26 cellular contexts compared by ENCODE assay signal in the genomic region with DNA sequence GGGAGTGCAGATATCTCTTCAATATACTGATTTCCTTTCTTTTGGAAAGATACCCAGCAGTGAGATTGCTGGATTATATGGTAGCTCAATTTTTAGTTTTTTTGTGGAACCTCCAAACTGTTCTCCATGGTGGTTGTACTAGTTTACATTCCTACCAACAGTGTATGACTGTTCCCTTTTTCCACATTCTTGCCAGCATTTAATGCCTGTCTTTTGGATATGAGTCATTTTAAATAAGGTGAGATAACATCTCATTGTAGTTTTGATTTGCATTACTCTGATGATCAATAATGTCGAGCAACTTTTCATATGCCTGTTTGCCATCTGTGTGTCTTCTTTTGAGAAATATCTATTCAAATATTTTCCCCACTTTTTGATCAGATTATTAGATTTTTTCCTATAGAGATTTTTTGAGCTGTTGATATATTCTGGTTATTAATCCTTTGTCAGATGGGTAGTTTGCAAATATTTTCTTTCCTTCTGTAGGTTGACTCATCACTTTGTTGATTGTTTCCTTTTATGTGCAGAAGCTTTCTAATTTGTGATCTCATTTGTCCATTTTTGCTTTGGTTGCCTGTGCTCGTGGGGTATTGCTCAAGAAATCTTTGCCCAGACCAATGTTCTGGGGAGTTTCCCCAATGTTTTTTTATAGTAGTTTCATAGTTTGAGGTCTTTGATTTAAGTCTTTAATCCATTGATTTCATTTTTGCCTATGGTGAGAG.
"Had no signal": no experiment of that assay in that cellular context is flagged by ENCODE, and none has a peak within 500 bp of the region (broad histone marks: within the 10 kb centered on the region; RNA-seq: fewer than 3 reads in every experiment).

No MANE protein-coding gene starts in this region.

- DNase-seq: effector CD8-positive, alpha-beta T cell; endodermal cell; erythroblast; esophagus squamous epithelium; hypothalamus; immature natural killer cell; kidney; mesenchymal stem cell; mucosa of descending colon; naive B cell; pancreas; stimulated activated CD4-positive, alpha-beta T cell treated with anti-CD3 and anti-CD28 coated beads, Interleukin-12 subunit alpha, Interleukin-12 subunit beta, amount 100 ng/mL, for 4 hours; stimulated activated CD4-positive, alpha-beta T cell treated with anti-CD3 and anti-CD28 coated beads, Interleukin-1b, Interleukin-23, amount 100 ng/mL, for 48 hours; stimulated activated CD4-positive, alpha-beta T cell treated with anti-CD3 and anti-CD28 coated beads, Interleukin-4, amount 100 ng/mL, for 1 hour; stimulated activated CD8-positive, alpha-beta memory T cell treated with anti-CD3 and anti-CD28 coated beads, Interleukin-4, amount 100 ng/mL, for 48 hours; stimulated activated naive CD4-positive, alpha-beta T cell; stimulated activated naive CD8-positive, alpha-beta T cell treated with anti-CD3 and anti-CD28 coated beads, Interleukin-15, amount 100 ng/mL, for 72 hours; transverse colon; upper lobe of right lung; uterus had no signal

- H3K9me3 ChIP-seq: esophagus squamous epithelium, mucosa of descending colon, neutrophil, pancreas, suprapubic skin, transverse colon, upper lobe of right lung, uterus had no signal

- FAIRE-seq: frontal cortex had no signal

- H3K4me1 ChIP-seq: esophagus squamous epithelium, pancreas, right atrium auricular region, suprapubic skin, transverse colon, upper lobe of right lung, uterus had no signal

- H3K4me2 ChIP-seq: smooth muscle cell had no signal

- H3K4me3 ChIP-seq: esophagus squamous epithelium, lung, mucosa of descending colon, pancreas, right atrium auricular region, smooth muscle cell, suprapubic skin, transverse colon, upper lobe of right lung, uterus had no signal

- H3K27ac ChIP-seq: esophagus squamous epithelium, neutrophil, pancreas, right atrium auricular region, suprapubic skin, transverse colon, upper lobe of right lung, uterus had no signal

- H3K36me3 ChIP-seq: esophagus squamous epithelium, neutrophil, pancreas, right atrium auricular region, suprapubic skin, transverse colon, upper lobe of right lung, uterus had no signal

- H3K27me3 ChIP-seq: esophagus squamous epithelium, neutrophil, right atrium auricular region, suprapubic skin, transverse colon, upper lobe of right lung, uterus had no signal
